Comparison of ENCODE assay signal across 8 cellular contexts in the genomic region with DNA sequence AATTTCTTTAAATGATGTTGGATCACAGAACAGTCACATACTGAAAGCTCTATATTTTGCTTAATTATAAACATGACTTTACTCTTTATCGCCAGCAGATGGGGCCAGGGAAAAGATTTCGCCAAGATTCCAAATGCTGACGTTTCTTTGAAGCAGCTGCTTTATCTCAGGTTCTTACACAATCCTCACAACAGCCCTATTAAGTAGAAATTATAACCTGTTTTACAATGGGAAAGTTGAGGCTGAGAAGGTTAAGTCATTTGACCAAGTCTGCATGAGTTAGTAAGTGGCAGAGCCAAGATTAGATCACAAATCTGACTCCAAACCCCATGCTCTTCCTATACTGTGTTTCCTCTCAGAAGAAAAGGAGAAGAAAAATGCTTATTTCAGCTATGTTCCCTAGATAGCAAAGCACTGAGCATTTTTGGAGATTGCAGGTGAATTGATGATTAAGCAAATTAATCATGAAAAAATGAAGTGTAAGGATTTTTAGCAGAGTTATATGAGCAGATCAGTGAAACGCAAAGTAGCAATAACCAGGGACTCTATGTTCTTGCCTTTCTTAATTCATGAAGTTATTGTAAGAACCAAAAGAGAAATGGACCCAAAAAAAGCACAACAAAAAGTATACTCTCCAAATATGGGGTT.
DNase-seq lines count a peak whose midpoint lies in the region; ATAC-seq and TF ChIP-seq lines count a peak whose summit lies in the region.

No MANE protein-coding gene starts in this region.

- H3K36me3 ChIP-seq in Caco-2 (ENCODE audit: control insufficient read depth, insufficient read depth, low read length) (no peaks in the 10 kb centered on the region), smooth muscle cell (ENCODE audit: low read depth) (no peaks in the 10 kb centered on the region)

- WGBS in smooth muscle cell (ENCODE audit: low lambda C conversion rate): 23% methylated on average over 4 of the region's 4 CpGs

- H3K9me3 ChIP-seq in Caco-2 (peaks cover 3% of the 10 kb centered on the region; the same call in 1 of the 2 replicates), smooth muscle cell (replicated peaks; ENCODE audit: low read depth) (no peaks in the 10 kb centered on the region)

- H2AFZ ChIP-seq in smooth muscle cell (ENCODE audit: low read depth): no peak overlapping the region

- peak overlapping the region; percentile 52 for H3K27ac Mint-ChIP-seq in Caco-2 (ENCODE audit: unreplicated experiment)

- intact Hi-C loops in Caco-2 (cut with micrococcal nuclease; ENCODE audit: unreplicated experiment): loop anchor here (1.0 to 10.0 kb wide), 11 partner anchors 23 to 881 kb away; no protein-coding TSS in a partner anchor

- BruUV-seq in Caco-2 (replicated peaks; lab: Mats Ljungman, UMichigan): no TSS peak

- H3K4me2 ChIP-seq in smooth muscle cell: peak overlapping the region; percentile 30

- no peaks in the 10 kb centered on the region for H3K27me3 Mint-ChIP-seq in Caco-2 (ENCODE audit: insufficient read depth, unreplicated experiment)

- H3K27me3 ChIP-seq in Caco-2 (replicated peaks; ENCODE audit: control insufficient read depth, insufficient read depth, low read length): no peaks in the 10 kb centered on the region
- H3K27me3 ChIP-seq in HL-60 (ENCODE audit: insufficient read depth, poor library complexity, severe bottlenecking): peaks cover 3% of the 10 kb centered on the region
- no peaks in the 10 kb centered on the region for H3K27me3 ChIP-seq in smooth muscle cell (ENCODE audit: low read depth)

- no peak overlapping the region for H3K4me3 Mint-ChIP-seq in Caco-2 (ENCODE audit: unreplicated experiment)

- peak; percentile 69 to 71 for TF ChIP-seq CTCF in Caco-2 (IDR thresholded peaks at IDR 0.05; ENCODE audit: insufficient read depth in 1 of 2, low read depth in 1 of 2, low read length in 1 of 2, severe bottlenecking in 1 of 2, unreplicated experiment in 1 of 2)
- TF ChIP-seq CTCF in HL-60 (IDR thresholded peaks at IDR 0.05; ENCODE audit: insufficient read depth, low read length): peak; percentile 4
- peak; percentile 60 for TF ChIP-seq CTCF in smooth muscle cell (IDR thresholded peaks at IDR 0.05; ENCODE audit: borderline replicate concordance, insufficient read depth, poor library complexity, severe bottlenecking)

- peaks cover 5% of the 10 kb centered on the region for H3K4me1 ChIP-seq in Caco-2
- H3K4me1 ChIP-seq in smooth muscle cell (ENCODE audit: low read depth): peaks cover 5% of the 10 kb centered on the region

- H3K4me3 ChIP-seq in Caco-2 (ENCODE audit: low read depth, low read length): no peak overlapping the region
- no peak overlapping the region for H3K4me3 ChIP-seq in HL-60 (replicated peaks; ENCODE audit: insufficient read depth, low read length)
- H3K4me3 ChIP-seq in smooth muscle cell: no peak overlapping the region

- H3K27ac ChIP-seq in HL-60 (replicated peaks) (no peak overlapping the region), smooth muscle cell (ENCODE audit: low read depth) (no peak overlapping the region)

- no peak overlapping the region for H3K9ac ChIP-seq in smooth muscle cell (ENCODE audit: low read depth)

- CTCF ChIA-PET in Caco-2 (lab: Charles Lee): interaction anchor here (0.6 to 1.4 kb wide), 14 partner anchors 9 to 818 kb away, joined by 3 to 6 read pairs (median 3); no protein-coding TSS in a partner anchor

- H3K36me3 Mint-ChIP-seq in Caco-2 (ENCODE audit: insufficient read depth, unreplicated experiment): peaks cover 5% of the 10 kb centered on the region

- no peaks in the 10 kb centered on the region for H3K79me2 ChIP-seq in smooth muscle cell (ENCODE audit: low read depth)

- POLR2A ChIA-PET in Caco-2 (lab: Charles Lee): no interaction called here

- no peaks in the 10 kb centered on the region for H3F3A ChIP-seq in smooth muscle cell (ENCODE audit: low read depth)

- H3K4me1 Mint-ChIP-seq in Caco-2 (ENCODE audit: low read depth, unreplicated experiment): peaks cover 16% of the 10 kb centered on the region

- peaks cover 57% of the 10 kb centered on the region for H3K9me3 Mint-ChIP-seq in Caco-2 (ENCODE audit: unreplicated experiment)

- ATAC-seq in GM19035 (IDR thresholded peaks at IDR 0.05; ENCODE audit: unreplicated experiment) (peak; percentile 74), HG03135 (IDR thresholded peaks at IDR 0.05; ENCODE audit: unreplicated experiment) (no peak)

- H4K20me1 ChIP-seq in smooth muscle cell (ENCODE audit: low read depth): no peaks in the 10 kb centered on the region

- peak; percentile 64 to 71 for DNase-seq in Caco-2
- peak; percentile 3 to 13 for DNase-seq in HL-60 (ENCODE audit: low read depth in 1 of 2, low spot score in 1 of 2)
- DNase-seq in SKM-1 (lab: John Stamatoyannopoulos, UW; ENCODE audit: unreplicated experiment): peak; percentile 15
- DNase-seq in globus pallidus (ENCODE audit: low spot score): peak; percentile 20
- no peak for DNase-seq in smooth muscle cell (lab: John Stamatoyannopoulos, UW; ENCODE audit: unreplicated experiment)
- DNase-seq in stimulated activated CD4-positive, alpha-beta T cell treated with anti-CD3 and anti-CD28 coated beads, Interleukin-4, amount 100 ng/mL, for 24 hours: no peak

Comparison
In these comparisons a context has a peak if more than half of its experiments do, and no peak if none do; other contexts are left out.
1. DNase-seq: peak in Caco-2 (2 of 2), HL-60 (2 of 2), SKM-1 (single experiment) and globus pallidus (single experiment); none in smooth muscle cell (single experiment) and stimulated activated CD4-positive, alpha-beta T cell treated with anti-CD3 and anti-CD28 coated beads, Interleukin-4, amount 100 ng/mL, for 24 hours (single experiment).
2. CTCF ChIP-seq: peak in every context shown above with its lines; median percentile 70 in Caco-2; 60 in smooth muscle cell; 4 in HL-60.